8 cellular contexts compared by ENCODE assay signal in the genomic region with DNA sequence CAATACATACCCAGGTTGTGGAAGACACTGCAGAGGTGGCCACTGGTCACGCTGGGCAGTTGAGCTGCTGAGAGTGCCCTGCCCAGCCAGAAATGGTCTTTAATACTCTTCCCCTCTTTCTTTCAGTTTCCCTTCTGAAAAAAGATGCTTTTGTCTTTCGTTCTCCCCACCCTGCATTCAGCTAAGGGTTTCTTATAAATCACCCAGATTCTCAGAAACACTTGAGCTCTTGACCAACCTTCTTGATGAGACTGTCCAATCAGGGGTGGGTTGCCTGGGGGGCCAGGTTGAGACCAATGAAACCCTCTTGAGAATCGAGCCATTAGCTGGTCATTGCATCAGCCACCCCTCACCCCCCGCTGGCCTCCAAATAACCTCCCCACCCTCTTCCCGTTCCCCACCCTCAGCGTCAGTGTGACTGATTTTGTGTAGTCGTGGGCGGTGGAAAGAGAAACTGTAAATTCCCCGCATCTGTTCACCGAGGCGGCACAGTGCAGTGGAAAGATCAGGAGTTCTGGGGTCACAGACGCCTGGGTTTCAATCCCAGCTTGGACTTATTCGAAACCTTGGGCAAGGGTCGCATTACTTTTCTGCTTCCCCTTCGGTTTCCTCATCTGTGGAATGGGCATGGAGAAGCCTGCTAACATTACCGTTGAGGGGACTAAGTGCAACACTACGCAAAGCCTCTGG. TPM values are rescaled to one million over a fixed set of nuclear protein-coding genes. Genes with fewer than 3 reads are reported as not detected.
DNase-seq lines count a peak whose midpoint lies in the region; ATAC-seq and TF ChIP-seq lines count a peak whose summit lies in the region.

No MANE protein-coding gene starts in this region.

- H3K9me3 Mint-ChIP-seq in activated CD4-positive, alpha-beta memory T cell treated with anti-CD3 and anti-CD28 coated beads for 36 hours = no peaks in the 10 kb centered on the region
- peaks cover 3% of the 10 kb centered on the region for H3K9me3 Mint-ChIP-seq in endothelial cell (ENCODE audit: unreplicated experiment)

- H3K27me3 Mint-ChIP-seq in activated CD4-positive, alpha-beta memory T cell treated with anti-CD3 and anti-CD28 coated beads for 36 hours = peaks cover 1% of the 10 kb centered on the region
- peaks cover 8% of the 10 kb centered on the region for H3K27me3 Mint-ChIP-seq in endothelial cell (ENCODE audit: unreplicated experiment)

- CTCF ChIA-PET in activated CD4-positive, alpha-beta memory T cell treated with anti-CD3 and anti-CD28 coated beads for 36 hours (lab: Charles Lee) = interaction anchor here (0.8 to 1.2 kb wide), 7 partner anchors 9 to 268 kb away, joined by 3 to 15 read pairs (median 4); no protein-coding TSS in a partner anchor

- no peaks in the 10 kb centered on the region for H3K36me3 ChIP-seq in mucosa of stomach (ENCODE audit: control insufficient read depth, insufficient read depth, low read length)

- no peak for TF ChIP-seq CTCF in GM12875 (IDR thresholded peaks at IDR 0.05; ENCODE audit: borderline replicate concordance, insufficient read depth, low read depth, low read length)
- TF ChIP-seq CTCF in endothelial cell (IDR thresholded peaks at IDR 0.05; ENCODE audit: unreplicated experiment) = no peak

- intact Hi-C loops in activated CD4-positive, alpha-beta memory T cell treated with anti-CD3 and anti-CD28 coated beads for 36 hours (cut with micrococcal nuclease) = loop anchor here (1.0 to 10.0 kb wide), 10 partner anchors 34 to 1709 kb away; a partner anchor contains a TSS

- peak; percentile 85 for DNase-seq in NAMALWA (ENCODE audit: low spot score)
- DNase-seq in activated CD4-positive, alpha-beta memory T cell treated with anti-CD3 and anti-CD28 coated beads for 36 hours = peak; percentile 96
- peak; percentile 28 for DNase-seq in endothelial cell (ENCODE audit: low spot score)
- DNase-seq in stimulated activated naive CD4-positive, alpha-beta T cell treated with Interleukin-2 at 50 U/mL for 16 hours (lab: John Stamatoyannopoulos, UW) = peak; percentile 90
- DNase-seq in SKM-1 treated with dmso at 0.1 percent for 144 hours (lab: John Stamatoyannopoulos, UW; ENCODE audit: unreplicated experiment) = no peak

- ATAC-seq in HG02571 (IDR thresholded peaks at IDR 0.05; ENCODE audit: unreplicated experiment) = peak; percentile 38

- peak overlapping the region; percentile 89 for H3K9ac ChIP-seq in mucosa of stomach (ENCODE audit: low read length)

- H3K27ac Mint-ChIP-seq in activated CD4-positive, alpha-beta memory T cell treated with anti-CD3 and anti-CD28 coated beads for 36 hours = peak overlapping the region; percentile 100
- H3K27ac Mint-ChIP-seq in endothelial cell (ENCODE audit: unreplicated experiment) = peak overlapping the region; percentile 100

- H3K4me3 ChIP-seq in GM12875 (ENCODE audit: low read depth, low read length) (peak overlapping the region; percentile 89), mucosa of stomach (ENCODE audit: low read length) (peak overlapping the region; percentile 72)

- no peaks in the 10 kb centered on the region for H3K9me3 ChIP-seq in mucosa of stomach (ENCODE audit: control insufficient read depth, low read length)

- POLR2A ChIA-PET in activated CD4-positive, alpha-beta memory T cell treated with anti-CD3 and anti-CD28 coated beads for 36 hours (lab: Charles Lee) = interaction anchor here (0.7 to 2.1 kb wide), 17 partner anchors 9 to 691 kb away, joined by 3 to 16 read pairs (median 4); a partner anchor contains a TSS

- H3K4me3 Mint-ChIP-seq in activated CD4-positive, alpha-beta memory T cell treated with anti-CD3 and anti-CD28 coated beads for 36 hours = peak overlapping the region; percentile 98
- peak overlapping the region; percentile 97 for H3K4me3 Mint-ChIP-seq in endothelial cell (ENCODE audit: unreplicated experiment)

- peaks cover 21% of the 10 kb centered on the region for H3K4me1 ChIP-seq in mucosa of stomach (ENCODE audit: control insufficient read depth, insufficient read depth, low read length)

- H3K27me3 ChIP-seq in mucosa of stomach (ENCODE audit: control insufficient read depth, insufficient read depth, low read length) = no peaks in the 10 kb centered on the region

- H3K36me3 Mint-ChIP-seq in activated CD4-positive, alpha-beta memory T cell treated with anti-CD3 and anti-CD28 coated beads for 36 hours = peaks cover 45% of the 10 kb centered on the region
- H3K36me3 Mint-ChIP-seq in endothelial cell (ENCODE audit: low read depth, unreplicated experiment) = peaks cover 13% of the 10 kb centered on the region

- H3K4me1 Mint-ChIP-seq in activated CD4-positive, alpha-beta memory T cell treated with anti-CD3 and anti-CD28 coated beads for 36 hours (ENCODE audit: low read depth) = peaks cover 53% of the 10 kb centered on the region
- peaks cover 49% of the 10 kb centered on the region for H3K4me1 Mint-ChIP-seq in endothelial cell (ENCODE audit: unreplicated experiment)

RNA-seq across cellular contexts. Expression of a gene that starts 0.9 kb away (rescaled TPM):
- total RNA-seq in activated CD4-positive, alpha-beta memory T cell treated with anti-CD3 and anti-CD28 coated beads for 36 hours = 1 to 10 TPM; 6.6 to 7.5 TPM
- total RNA-seq in endothelial cell (ENCODE audit: unreplicated experiment) = 14.2 TPM

RNA-seq across cellular contexts. Expression of a gene that starts 52.3 kb away (rescaled TPM):
- total RNA-seq in activated CD4-positive, alpha-beta memory T cell treated with anti-CD3 and anti-CD28 coated beads for 36 hours = not detected
- not detected for total RNA-seq in endothelial cell (ENCODE audit: unreplicated experiment)
